Comparison of ENCODE assay signal across 2 cellular contexts in genomic region chr5:132180134-132180745, GRCh38.
TF ChIP-seq lines count a peak whose summit lies in the region.

No MANE protein-coding gene starts in this region.

TF ChIP-seq in GM23338, 12 proteins besides CTCF, POLR2A, EP300 and RAD21 (continued from another document):
- TF ChIP-seq EZH2 (IDR thresholded peaks at IDR 0.05; ENCODE audit: low read depth, unreplicated experiment) (no peak), ZNF462 (CRISPR knock-in tag; IDR thresholded peaks at IDR 0.05) (no peak), EZH2phosphoT487 (IDR thresholded peaks at IDR 0.05; ENCODE audit: unreplicated experiment) (no peak), NANOG (IDR thresholded peaks at IDR 0.05; ENCODE audit: borderline replicate concordance) (no peak)
- TF ChIP-seq, protein P1, sequence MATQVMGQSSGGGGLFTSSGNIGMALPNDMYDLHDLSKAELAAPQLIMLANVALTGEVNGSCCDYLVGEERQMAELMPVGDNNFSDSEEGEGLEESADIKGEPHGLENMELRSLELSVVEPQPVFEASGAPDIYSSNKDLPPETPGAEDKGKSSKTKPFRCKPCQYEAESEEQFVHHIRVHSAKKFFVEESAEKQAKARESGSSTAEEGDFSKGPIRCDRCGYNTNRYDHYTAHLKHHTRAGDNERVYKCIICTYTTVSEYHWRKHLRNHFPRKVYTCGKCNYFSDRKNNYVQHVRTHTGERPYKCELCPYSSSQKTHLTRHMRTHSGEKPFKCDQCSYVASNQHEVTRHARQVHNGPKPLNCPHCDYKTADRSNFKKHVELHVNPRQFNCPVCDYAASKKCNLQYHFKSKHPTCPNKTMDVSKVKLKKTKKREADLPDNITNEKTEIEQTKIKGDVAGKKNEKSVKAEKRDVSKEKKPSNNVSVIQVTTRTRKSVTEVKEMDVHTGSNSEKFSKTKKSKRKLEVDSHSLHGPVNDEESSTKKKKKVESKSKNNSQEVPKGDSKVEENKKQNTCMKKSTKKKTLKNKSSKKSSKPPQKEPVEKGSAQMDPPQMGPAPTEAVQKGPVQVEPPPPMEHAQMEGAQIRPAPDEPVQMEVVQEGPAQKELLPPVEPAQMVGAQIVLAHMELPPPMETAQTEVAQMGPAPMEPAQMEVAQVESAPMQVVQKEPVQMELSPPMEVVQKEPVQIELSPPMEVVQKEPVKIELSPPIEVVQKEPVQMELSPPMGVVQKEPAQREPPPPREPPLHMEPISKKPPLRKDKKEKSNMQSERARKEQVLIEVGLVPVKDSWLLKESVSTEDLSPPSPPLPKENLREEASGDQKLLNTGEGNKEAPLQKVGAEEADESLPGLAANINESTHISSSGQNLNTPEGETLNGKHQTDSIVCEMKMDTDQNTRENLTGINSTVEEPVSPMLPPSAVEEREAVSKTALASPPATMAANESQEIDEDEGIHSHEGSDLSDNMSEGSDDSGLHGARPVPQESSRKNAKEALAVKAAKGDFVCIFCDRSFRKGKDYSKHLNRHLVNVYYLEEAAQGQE (IDR thresholded peaks at IDR 0.05; ENCODE audit: unreplicated experiment) = no peak

TF ChIP-seq in liver, 16 proteins besides CTCF, POLR2A, EP300 and RAD21 (continued from another document):
- TF ChIP-seq, protein P1 (IDR thresholded peaks at IDR 0.05) = no peak
- TF ChIP-seq FOXA2 (IDR thresholded peaks at IDR 0.05) (no peak), YY1 (IDR thresholded peaks at IDR 0.05) (no peak), GABPA (IDR thresholded peaks at IDR 0.05 in 1 of 2, conservative IDR thresholded peaks at IDR 0.05 in 1 of 2) (no peak), HNF4A (conservative IDR thresholded peaks at IDR 0.05) (no peak), EGR1 (IDR thresholded peaks at IDR 0.05; ENCODE audit: low read depth in 2 of 2) (no peak)
